1 cellular context compared by ENCODE assay signal in the genomic region with DNA sequence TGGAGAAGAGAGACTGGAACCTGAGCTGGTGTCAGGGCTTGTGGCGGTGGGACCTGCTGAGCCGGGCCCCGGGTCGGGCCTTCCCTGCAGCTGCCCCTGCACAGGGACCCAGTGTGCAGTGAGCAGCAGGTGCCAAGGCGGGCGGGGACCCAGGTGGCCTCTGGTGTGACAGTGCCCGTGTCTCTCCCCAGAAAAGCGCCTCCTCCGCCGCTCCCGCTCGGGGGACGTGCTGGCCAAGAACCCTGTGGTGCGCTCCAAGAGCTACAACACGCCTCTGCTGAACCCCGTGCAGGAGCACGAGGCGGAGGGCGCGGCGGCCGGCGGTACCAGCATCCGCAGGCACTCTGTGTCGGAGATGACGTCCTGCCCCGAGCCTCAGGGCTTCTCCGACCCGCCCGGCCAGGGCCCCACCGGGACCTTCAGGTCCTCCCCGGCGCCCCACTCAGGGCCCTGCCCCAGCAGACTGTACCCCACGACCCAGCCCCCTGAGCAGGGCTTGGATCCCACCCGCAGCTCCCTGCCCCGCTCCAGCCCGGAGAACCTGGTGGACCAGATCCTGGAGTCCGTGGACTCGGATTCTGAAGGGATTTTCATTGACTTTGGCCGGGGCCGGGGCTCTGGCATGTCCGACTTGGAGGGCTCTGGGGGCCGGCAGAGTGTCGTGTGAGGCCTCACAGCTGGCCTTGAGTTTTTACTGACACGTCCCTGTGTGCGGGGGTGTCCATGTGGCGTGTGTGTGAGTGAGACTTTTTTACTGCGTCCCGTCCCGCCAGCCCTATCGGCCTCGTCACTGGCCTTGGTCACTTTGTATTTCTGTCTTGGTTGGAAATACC.
TF ChIP-seq lines count a peak whose summit lies in the region.

No MANE protein-coding gene starts in this region.

TF ChIP-seq in HepG2, 621 proteins besides CTCF, POLR2A, EP300 and RAD21:
- TF ChIP-seq MATR3 (CRISPR knock-in tag; IDR thresholded peaks at IDR 0.05): no peak
- TF ChIP-seq HIVEP1 (CRISPR knock-in tag; IDR thresholded peaks at IDR 0.05): no peak
- no peak for TF ChIP-seq ZNF574 (CRISPR knock-in tag; IDR thresholded peaks at IDR 0.05)
- TF ChIP-seq, protein P1, sequence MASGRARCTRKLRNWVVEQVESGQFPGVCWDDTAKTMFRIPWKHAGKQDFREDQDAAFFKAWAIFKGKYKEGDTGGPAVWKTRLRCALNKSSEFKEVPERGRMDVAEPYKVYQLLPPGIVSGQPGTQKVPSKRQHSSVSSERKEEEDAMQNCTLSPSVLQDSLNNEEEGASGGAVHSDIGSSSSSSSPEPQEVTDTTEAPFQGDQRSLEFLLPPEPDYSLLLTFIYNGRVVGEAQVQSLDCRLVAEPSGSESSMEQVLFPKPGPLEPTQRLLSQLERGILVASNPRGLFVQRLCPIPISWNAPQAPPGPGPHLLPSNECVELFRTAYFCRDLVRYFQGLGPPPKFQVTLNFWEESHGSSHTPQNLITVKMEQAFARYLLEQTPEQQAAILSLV (CRISPR knock-in tag; IDR thresholded peaks at IDR 0.05; ENCODE audit: borderline replicate concordance): no peak
- no peak for TF ChIP-seq SIN3B (IDR thresholded peaks at IDR 0.05; ENCODE audit: low read length)
- TF ChIP-seq ZNF225 (CRISPR knock-in tag; IDR thresholded peaks at IDR 0.05): no peak
- TF ChIP-seq, protein P2, sequence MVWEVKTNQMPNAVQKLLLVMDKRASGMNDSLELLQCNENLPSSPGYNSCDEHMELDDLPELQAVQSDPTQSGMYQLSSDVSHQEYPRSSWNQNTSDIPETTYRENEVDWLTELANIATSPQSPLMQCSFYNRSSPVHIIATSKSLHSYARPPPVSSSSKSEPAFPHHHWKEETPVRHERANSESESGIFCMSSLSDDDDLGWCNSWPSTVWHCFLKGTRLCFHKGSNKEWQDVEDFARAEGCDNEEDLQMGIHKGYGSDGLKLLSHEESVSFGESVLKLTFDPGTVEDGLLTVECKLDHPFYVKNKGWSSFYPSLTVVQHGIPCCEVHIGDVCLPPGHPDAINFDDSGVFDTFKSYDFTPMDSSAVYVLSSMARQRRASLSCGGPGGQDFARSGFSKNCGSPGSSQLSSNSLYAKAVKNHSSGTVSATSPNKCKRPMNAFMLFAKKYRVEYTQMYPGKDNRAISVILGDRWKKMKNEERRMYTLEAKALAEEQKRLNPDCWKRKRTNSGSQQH (CRISPR knock-in tag; IDR thresholded peaks at IDR 0.05; ENCODE audit: low read depth): no peak
- TF ChIP-seq AGO1 (IDR thresholded peaks at IDR 0.05; ENCODE audit: low read depth, low read length, poor library complexity, severe bottlenecking): peak; percentile 10
- no peak for TF ChIP-seq ZFP90 (CRISPR knock-in tag; IDR thresholded peaks at IDR 0.05; ENCODE audit: borderline replicate concordance)
- no peak for TF ChIP-seq ZNF546 (CRISPR knock-in tag; conservative IDR thresholded peaks at IDR 0.05)
- TF ChIP-seq HOXA7 (CRISPR knock-in tag; IDR thresholded peaks at IDR 0.05): no peak
- no peak for TF ChIP-seq TOE1 (CRISPR knock-in tag; IDR thresholded peaks at IDR 0.05)
- TF ChIP-seq ZBTB43 (CRISPR knock-in tag; conservative IDR thresholded peaks at IDR 0.05): no peak
- no peak for TF ChIP-seq CBFB (CRISPR knock-in tag; IDR thresholded peaks at IDR 0.05)
- TF ChIP-seq YY1 (IDR thresholded peaks at IDR 0.05; ENCODE audit: insufficient read depth, insufficient replicate concordance, low read depth, low read length): no peak
- TF ChIP-seq SSRP1 (CRISPR knock-in tag; IDR thresholded peaks at IDR 0.05): no peak
- TF ChIP-seq, protein P3, sequence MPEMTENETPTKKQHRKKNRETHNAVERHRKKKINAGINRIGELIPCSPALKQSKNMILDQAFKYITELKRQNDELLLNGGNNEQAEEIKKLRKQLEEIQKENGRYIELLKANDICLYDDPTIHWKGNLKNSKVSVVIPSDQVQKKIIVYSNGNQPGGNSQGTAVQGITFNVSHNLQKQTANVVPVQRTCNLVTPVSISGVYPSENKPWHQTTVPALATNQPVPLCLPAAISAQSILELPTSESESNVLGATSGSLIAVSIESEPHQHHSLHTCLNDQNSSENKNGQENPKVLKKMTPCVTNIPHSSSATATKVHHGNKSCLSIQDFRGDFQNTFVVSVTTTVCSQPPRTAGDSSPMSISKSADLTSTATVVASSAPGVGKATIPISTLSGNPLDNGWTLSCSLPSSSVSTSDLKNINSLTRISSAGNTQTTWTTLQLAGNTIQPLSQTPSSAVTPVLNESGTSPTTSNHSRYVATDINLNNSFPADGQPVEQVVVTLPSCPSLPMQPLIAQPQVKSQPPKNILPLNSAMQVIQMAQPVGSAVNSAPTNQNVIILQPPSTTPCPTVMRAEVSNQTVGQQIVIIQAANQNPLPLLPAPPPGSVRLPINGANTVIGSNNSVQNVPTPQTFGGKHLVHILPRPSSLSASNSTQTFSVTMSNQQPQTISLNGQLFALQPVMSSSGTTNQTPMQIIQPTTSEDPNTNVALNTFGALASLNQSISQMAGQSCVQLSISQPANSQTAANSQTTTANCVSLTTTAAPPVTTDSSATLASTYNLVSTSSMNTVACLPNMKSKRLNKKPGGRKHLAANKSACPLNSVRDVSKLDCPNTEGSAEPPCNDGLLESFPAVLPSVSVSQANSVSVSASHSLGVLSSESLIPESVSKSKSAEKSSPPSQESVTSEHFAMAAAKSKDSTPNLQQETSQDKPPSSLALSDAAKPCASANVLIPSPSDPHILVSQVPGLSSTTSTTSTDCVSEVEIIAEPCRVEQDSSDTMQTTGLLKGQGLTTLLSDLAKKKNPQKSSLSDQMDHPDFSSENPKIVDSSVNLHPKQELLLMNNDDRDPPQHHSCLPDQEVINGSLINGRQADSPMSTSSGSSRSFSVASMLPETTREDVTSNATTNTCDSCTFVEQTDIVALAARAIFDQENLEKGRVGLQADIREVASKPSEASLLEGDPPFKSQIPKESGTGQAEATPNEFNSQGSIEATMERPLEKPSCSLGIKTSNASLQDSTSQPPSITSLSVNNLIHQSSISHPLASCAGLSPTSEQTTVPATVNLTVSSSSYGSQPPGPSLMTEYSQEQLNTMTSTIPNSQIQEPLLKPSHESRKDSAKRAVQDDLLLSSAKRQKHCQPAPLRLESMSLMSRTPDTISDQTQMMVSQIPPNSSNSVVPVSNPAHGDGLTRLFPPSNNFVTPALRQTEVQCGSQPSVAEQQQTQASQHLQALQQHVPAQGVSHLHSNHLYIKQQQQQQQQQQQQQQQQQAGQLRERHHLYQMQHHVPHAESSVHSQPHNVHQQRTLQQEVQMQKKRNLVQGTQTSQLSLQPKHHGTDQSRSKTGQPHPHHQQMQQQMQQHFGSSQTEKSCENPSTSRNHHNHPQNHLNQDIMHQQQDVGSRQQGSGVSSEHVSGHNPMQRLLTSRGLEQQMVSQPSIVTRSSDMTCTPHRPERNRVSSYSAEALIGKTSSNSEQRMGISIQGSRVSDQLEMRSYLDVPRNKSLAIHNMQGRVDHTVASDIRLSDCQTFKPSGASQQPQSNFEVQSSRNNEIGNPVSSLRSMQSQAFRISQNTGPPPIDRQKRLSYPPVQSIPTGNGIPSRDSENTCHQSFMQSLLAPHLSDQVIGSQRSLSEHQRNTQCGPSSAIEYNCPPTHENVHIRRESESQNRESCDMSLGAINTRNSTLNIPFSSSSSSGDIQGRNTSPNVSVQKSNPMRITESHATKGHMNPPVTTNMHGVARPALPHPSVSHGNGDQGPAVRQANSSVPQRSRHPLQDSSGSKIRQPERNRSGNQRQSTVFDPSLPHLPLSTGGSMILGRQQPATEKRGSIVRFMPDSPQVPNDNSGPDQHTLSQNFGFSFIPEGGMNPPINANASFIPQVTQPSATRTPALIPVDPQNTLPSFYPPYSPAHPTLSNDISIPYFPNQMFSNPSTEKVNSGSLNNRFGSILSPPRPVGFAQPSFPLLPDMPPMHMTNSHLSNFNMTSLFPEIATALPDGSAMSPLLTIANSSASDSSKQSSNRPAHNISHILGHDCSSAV (CRISPR knock-in tag; IDR thresholded peaks at IDR 0.05; ENCODE audit: borderline replicate concordance): no peak
- TF ChIP-seq AGO2 (optimal IDR thresholded peaks at IDR 0.05; ENCODE audit: low read depth, low read length): peak; percentile 63
- TF ChIP-seq, protein P4, sequence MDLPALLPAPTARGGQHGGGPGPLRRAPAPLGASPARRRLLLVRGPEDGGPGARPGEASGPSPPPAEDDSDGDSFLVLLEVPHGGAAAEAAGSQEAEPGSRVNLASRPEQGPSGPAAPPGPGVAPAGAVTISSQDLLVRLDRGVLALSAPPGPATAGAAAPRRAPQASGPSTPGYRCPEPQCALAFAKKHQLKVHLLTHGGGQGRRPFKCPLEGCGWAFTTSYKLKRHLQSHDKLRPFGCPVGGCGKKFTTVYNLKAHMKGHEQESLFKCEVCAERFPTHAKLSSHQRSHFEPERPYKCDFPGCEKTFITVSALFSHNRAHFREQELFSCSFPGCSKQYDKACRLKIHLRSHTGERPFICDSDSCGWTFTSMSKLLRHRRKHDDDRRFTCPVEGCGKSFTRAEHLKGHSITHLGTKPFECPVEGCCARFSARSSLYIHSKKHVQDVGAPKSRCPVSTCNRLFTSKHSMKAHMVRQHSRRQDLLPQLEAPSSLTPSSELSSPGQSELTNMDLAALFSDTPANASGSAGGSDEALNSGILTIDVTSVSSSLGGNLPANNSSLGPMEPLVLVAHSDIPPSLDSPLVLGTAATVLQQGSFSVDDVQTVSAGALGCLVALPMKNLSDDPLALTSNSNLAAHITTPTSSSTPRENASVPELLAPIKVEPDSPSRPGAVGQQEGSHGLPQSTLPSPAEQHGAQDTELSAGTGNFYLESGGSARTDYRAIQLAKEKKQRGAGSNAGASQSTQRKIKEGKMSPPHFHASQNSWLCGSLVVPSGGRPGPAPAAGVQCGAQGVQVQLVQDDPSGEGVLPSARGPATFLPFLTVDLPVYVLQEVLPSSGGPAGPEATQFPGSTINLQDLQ (CRISPR knock-in tag; IDR thresholded peaks at IDR 0.05): 0 out of 2 replicates have a peak, but pooled peaks have one; percentile 24
- TF ChIP-seq SIX1 (CRISPR knock-in tag; IDR thresholded peaks at IDR 0.05; ENCODE audit: borderline replicate concordance): no peak
- peak; percentile 25 for TF ChIP-seq SRSF4 (IDR thresholded peaks at IDR 0.05; ENCODE audit: low read depth, low read length, poor library complexity, severe bottlenecking)
- TF ChIP-seq KDM5A (IDR thresholded peaks at IDR 0.05; ENCODE audit: borderline replicate concordance, low read length): no peak
- no peak for TF ChIP-seq RXRB (CRISPR knock-in tag; IDR thresholded peaks at IDR 0.05; ENCODE audit: borderline replicate concordance)
- TF ChIP-seq PRDM15 (CRISPR knock-in tag; IDR thresholded peaks at IDR 0.05): no peak
- no peak for TF ChIP-seq SMAD1 (CRISPR knock-in tag; IDR thresholded peaks at IDR 0.05; ENCODE audit: borderline replicate concordance, low read depth)
- TF ChIP-seq ZNF484 (CRISPR knock-in tag; IDR thresholded peaks at IDR 0.05; ENCODE audit: borderline replicate concordance, low read depth): no peak
- no peak for TF ChIP-seq TBP (CRISPR knock-in tag; IDR thresholded peaks at IDR 0.05)
- TF ChIP-seq ZNF740 (CRISPR knock-in tag; IDR thresholded peaks at IDR 0.05): no peak
- 0 out of 2 replicates have a peak, but pooled peaks have one; percentile 22 for TF ChIP-seq POLR2G (IDR thresholded peaks at IDR 0.05; ENCODE audit: low read depth, low read length)
